In the genomic region with DNA sequence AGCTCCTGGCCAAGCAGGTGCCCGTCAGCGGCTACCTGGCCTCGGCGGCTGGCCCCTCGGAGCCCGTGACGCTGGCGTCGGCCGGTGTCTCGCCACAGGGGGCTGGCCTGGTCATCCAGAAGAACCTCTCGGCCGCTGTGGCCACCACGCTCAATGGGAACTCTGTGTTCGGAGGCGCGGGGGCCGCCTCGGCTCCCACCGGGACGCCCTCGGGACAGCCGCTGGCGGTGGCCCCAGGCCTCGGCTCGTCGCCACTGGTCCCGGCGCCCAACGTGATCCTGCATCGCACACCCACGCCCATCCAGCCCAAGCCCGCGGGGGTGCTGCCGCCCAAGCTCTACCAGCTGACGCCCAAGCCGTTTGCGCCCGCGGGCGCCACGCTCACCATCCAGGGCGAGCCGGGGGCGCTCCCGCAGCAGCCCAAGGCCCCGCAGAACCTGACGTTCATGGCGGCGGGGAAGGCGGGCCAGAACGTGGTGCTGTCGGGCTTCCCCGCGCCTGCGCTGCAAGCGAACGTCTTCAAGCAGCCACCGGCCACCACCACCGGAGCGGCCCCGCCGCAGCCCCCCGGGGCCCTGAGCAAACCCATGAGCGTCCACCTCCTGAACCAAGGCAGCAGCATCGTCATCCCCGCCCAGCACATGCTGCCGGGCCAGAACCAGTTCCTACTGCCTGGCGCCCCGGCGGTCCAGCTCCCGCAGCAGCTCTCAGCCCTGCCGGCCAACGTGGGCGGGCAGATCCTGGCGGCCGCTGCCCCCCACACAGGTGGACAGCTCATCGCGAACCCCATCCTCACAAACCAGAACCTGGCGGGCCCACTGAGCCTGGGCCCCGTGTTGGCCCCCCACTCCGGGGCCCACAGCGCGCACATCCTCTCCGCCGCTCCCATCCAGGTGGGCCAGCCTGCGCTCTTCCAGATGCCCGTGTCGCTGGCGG, we compare ENCODE assay signal across 17 cellular contexts. TPM values are rescaled to one million over a fixed set of nuclear protein-coding genes. Genes with fewer than 3 reads are reported as not detected.
A peak's percentile ranks its signal among the peaks of the same experiment; 100 is the strongest.
DNase-seq lines count a peak whose midpoint lies in the region; ATAC-seq, FAIRE-seq and TF ChIP-seq lines count a peak whose summit lies in the region.
"Had no signal": no experiment of that assay in that cellular context is flagged by ENCODE, and none has a peak within 500 bp of the region (broad histone marks: within the 10 kb centered on the region; RNA-seq: fewer than 3 reads in every experiment).

No MANE protein-coding gene starts in this region.

- H4K20me1 ChIP-seq in IMR-90 (ENCODE audit: insufficient read depth, low read length), result peaks cover 5% of the 10 kb centered on the region
- no peaks in the 10 kb centered on the region for H4K20me1 ChIP-seq in GM12878 (ENCODE audit: control insufficient read depth, insufficient read depth)
- H4K20me1 ChIP-seq in HepG2 (ENCODE audit: insufficient read depth, low read length), result no peaks in the 10 kb centered on the region

- H3K56ac ChIP-seq in IMR-90 (ENCODE audit: extremely low read depth, insufficient read depth, low read length), result no peak overlapping the region

- no peak overlapping the region for H3K9ac ChIP-seq in IMR-90 (ENCODE audit: low read depth, low read length)
- no peak overlapping the region for H3K9ac ChIP-seq in GM12878 (ENCODE audit: control insufficient read depth, insufficient read depth, low read length)
- no peak overlapping the region for H3K9ac ChIP-seq in HepG2 (ENCODE audit: insufficient read depth, low read depth, low read length)
- H3K9ac ChIP-seq: GM23248 had no signal

- no peak overlapping the region for H2BK5ac ChIP-seq in IMR-90 (ENCODE audit: low read depth, low read length, poor library complexity, severe bottlenecking)

- no peak overlapping the region for H4K91ac ChIP-seq in IMR-90 (ENCODE audit: insufficient read depth, low read depth, low read length)

- dilution Hi-C loops in IMR-90 (cut with HindIII; ENCODE audit: low sequenced_read_pairs, unreplicated experiment), result no loop called here

- H2AK5ac ChIP-seq in IMR-90 (ENCODE audit: low read depth, low read length), result no peak overlapping the region

- no peak overlapping the region for H3K27ac ChIP-seq in IMR-90 (ENCODE audit: insufficient read depth, low read length)
- H3K27ac ChIP-seq in GM12878 (ENCODE audit: control insufficient read depth, insufficient read depth), result no peak overlapping the region
- no peak overlapping the region for H3K27ac ChIP-seq in HepG2 (ENCODE audit: extremely low read length, insufficient read depth, low read length)
- no peak overlapping the region for H3K27ac ChIP-seq in upper lobe of right lung
- H3K27ac ChIP-seq: A549, C4-2B, GM23248 had no signal

- H2BK15ac ChIP-seq in IMR-90 (ENCODE audit: low read depth, low read length), result no peak overlapping the region

- in situ Hi-C loops in IMR-90 (cut with MboI; ENCODE audit: low sequenced_read_pairs) (no loop called here), GM12878 (cut with MboI) (no loop called here), HepG2 (cut with HindIII; ENCODE audit: extremely low pct_ligation_motif_present, low pct_unique_long_range_greater_than_20kb) (no loop called here)

- H2BK20ac ChIP-seq in IMR-90 (ENCODE audit: low read depth, low read length), result no peak overlapping the region

- H3K4me1 ChIP-seq in IMR-90 (ENCODE audit: control insufficient read depth, insufficient read depth, low read length) (no peaks in the 10 kb centered on the region), GM12878 (ENCODE audit: control insufficient read depth, insufficient read depth, low read length) (no peaks in the 10 kb centered on the region), HepG2 (ENCODE audit: insufficient read depth, low read length) (no peaks in the 10 kb centered on the region), upper lobe of right lung (no peaks in the 10 kb centered on the region)
- H3K4me1 ChIP-seq: A549, BE2C had no signal

- POLR2A ChIA-PET in IMR-90 (lab: Charles Lee; ENCODE audit: unreplicated experiment) (no interaction called here), GM12878 (lab: Charles Lee) (no interaction called here), HepG2 (lab: Yijun Ruan, JAX) (no interaction called here)

- H2AK9ac ChIP-seq in IMR-90 (replicated peaks; ENCODE audit: low read depth, low read length, poor library complexity), result no peak overlapping the region

- no peak for DNase-seq in IMR-90
- DNase-seq in GM12878 (ENCODE audit: low read depth, low spot score), result no peak
- no peak for DNase-seq in HepG2 (ENCODE audit: low spot score)
- DNase-seq in upper lobe of right lung, result peak; percentile 42
- DNase-seq in OCI-M2 (lab: John Stamatoyannopoulos, UW; ENCODE audit: unreplicated experiment), result no peak
- DNase-seq: BE2C; CD4-positive, alpha-beta memory T cell; COR-L47; DMS153; DND-41; GDM1; GM23248; H9 had no signal

- CTCF ChIA-PET in IMR-90 (lab: Yijun Ruan, JAX) (no interaction called here), GM12878 (lab: Yijun Ruan, JAX) (interaction anchor here (1.5 kb wide), 1 partner anchor 69 kb away, joined by 3 read pairs; no protein-coding TSS in a partner anchor), HepG2 (lab: Yijun Ruan, JAX; ENCODE audit: low intra/inter-chr PET ratio, low total read pairs) (no interaction called here)

- H3K27me3 ChIP-seq in IMR-90 (ENCODE audit: control insufficient read depth, insufficient read depth, low read length) (no peaks in the 10 kb centered on the region), GM12878 (replicated peaks in 1 of 2; ENCODE audit: control insufficient read depth in 2 of 2, insufficient read depth in 2 of 2, low read length in 1 of 2) (no peaks in the 10 kb centered on the region), HepG2 (ENCODE audit: control insufficient read depth in 1 of 2, insufficient read depth in 2 of 2, low read length in 2 of 2) (no peaks in the 10 kb centered on the region), upper lobe of right lung (no peaks in the 10 kb centered on the region)
- H3K27me3 ChIP-seq: BE2C had no signal

- H3K4ac ChIP-seq in IMR-90 (ENCODE audit: low read depth, low read length), result no peak overlapping the region

- RAD21 ChIA-PET in GM12878 (lab: Charles Lee; ENCODE audit: unreplicated experiment), result no interaction called here

- H3K79me1 ChIP-seq in IMR-90 (ENCODE audit: low read depth in 1 of 2, low read length in 2 of 2), result peaks cover 11 to 35% of the 10 kb centered on the region in 2 experiments

- FAIRE-seq in GM12878 (lab: Jason Lieb, UNC) (no peak), HepG2 (lab: Jason Lieb, UNC) (no peak)
- FAIRE-seq: A549, D721Med had no signal

- BruUV-seq in IMR-90 (replicated peaks; lab: Mats Ljungman, UMichigan) (TSS peak; percentile 22), GM12878 (replicated peaks; lab: Mats Ljungman, UMichigan) (no TSS peak), HepG2 (replicated peaks; lab: Mats Ljungman, UMichigan) (no TSS peak)

- SMC1A ChIA-PET in GM12878 (lab: Charles Lee; ENCODE audit: uncharacterized antibody, unreplicated experiment), result no interaction called here

- H3K4me3 ChIP-seq in IMR-90 (ENCODE audit: insufficient read depth, low read depth, low read length) (no peak overlapping the region), GM12878 (no peak overlapping the region), HepG2 (replicated peaks in 1 of 3; ENCODE audit: insufficient read depth in 1 of 3, low read depth in 2 of 3, low read length in 3 of 3) (no peak overlapping the region), upper lobe of right lung (no peak overlapping the region)
- H3K4me3 ChIP-seq: A549, GM23248 had no signal

- H3K36me3 ChIP-seq in IMR-90 (ENCODE audit: control insufficient read depth, insufficient read depth, low read length) (peaks cover 57% of the 10 kb centered on the region), GM12878 (ENCODE audit: control insufficient read depth in 2 of 2, insufficient read depth in 2 of 2, low read length in 1 of 2) (peaks cover 1 to 9% of the 10 kb centered on the region in 2 experiments; a peak in 3 of 4 replicates), HepG2 (replicated peaks in 1 of 2; ENCODE audit: control insufficient read depth in 1 of 2, insufficient read depth in 2 of 2, low read length in 2 of 2) (peaks cover 0 to 9% of the 10 kb centered on the region in 2 experiments; a peak in 3 of 5 replicates), upper lobe of right lung (peaks cover 42% of the 10 kb centered on the region)

- H3K9me3 ChIP-seq in IMR-90 (ENCODE audit: control insufficient read depth, insufficient read depth, low read length) (no peaks in the 10 kb centered on the region), GM12878 (replicated peaks; ENCODE audit: control insufficient read depth, insufficient read depth, low read length) (no peaks in the 10 kb centered on the region), HepG2 (ENCODE audit: low read length) (no peaks in the 10 kb centered on the region), upper lobe of right lung (no peaks in the 10 kb centered on the region)
- H3K9me3 ChIP-seq: A549, BE2C had no signal

- H3K14ac ChIP-seq in IMR-90 (replicated peaks; ENCODE audit: low read depth, low read length), result no peak overlapping the region

- no peak for ATAC-seq in IMR-90 (ENCODE audit: low read depth)
- no peak for ATAC-seq in GM12878
- ATAC-seq in HepG2, result no peak
- no peak for ATAC-seq in upper lobe of right lung
- ATAC-seq in GM21576 (IDR thresholded peaks at IDR 0.05; ENCODE audit: unreplicated experiment), result no peak

- no peaks in the 10 kb centered on the region for H3K79me2 ChIP-seq in GM12878 (ENCODE audit: control insufficient read depth, insufficient read depth, low read length)
- no peaks in the 10 kb centered on the region for H3K79me2 ChIP-seq in HepG2 (ENCODE audit: insufficient read depth, low read length)

- intact Hi-C loops in IMR-90 (cut with micrococcal nuclease), result no loop called here
- intact Hi-C loops in GM12878 (cut with micrococcal nuclease; ENCODE audit: unreplicated experiment), result no loop called here
- intact Hi-C loops in HepG2 (cut with micrococcal nuclease; ENCODE audit: unreplicated experiment), result no loop called here
- intact Hi-C loops in upper lobe of right lung (cut with DNase I), result no loop called here

- TF ChIP-seq CTCF in IMR-90 (conservative IDR thresholded peaks at IDR 0.05; ENCODE audit: low read depth, low read length) (no peak), GM12878 (IDR thresholded peaks at IDR 0.05 in 2 of 3, conservative IDR thresholded peaks at IDR 0.05 in 1 of 3; ENCODE audit: control insufficient read depth in 2 of 3, extremely low read depth in 1 of 3, insufficient read depth in 1 of 3, low read depth in 3 of 3, low read length in 3 of 3) (no peak), HepG2 (CRISPR knock-in tag; IDR thresholded peaks at IDR 0.05) (no peak), upper lobe of right lung (IDR thresholded peaks at IDR 0.05) (no peak)

- no peak overlapping the region for H4K5ac ChIP-seq in IMR-90 (ENCODE audit: low read depth, low read length)

- H4K8ac ChIP-seq in IMR-90 (ENCODE audit: low read depth in 2 of 2, low read length in 2 of 2), result no peak overlapping the region

- no peak overlapping the region for H2BK120ac ChIP-seq in IMR-90 (ENCODE audit: low read depth, low read length)

- 0 out of 2 replicates have a peak, but pooled peaks cover 5% of the 10 kb centered on the region for H3K9me1 ChIP-seq in IMR-90 (ENCODE audit: insufficient read depth, low read length)

- H3K23ac ChIP-seq in IMR-90 (ENCODE audit: low read depth, low read length), result no peak overlapping the region

- H3K18ac ChIP-seq in IMR-90 (ENCODE audit: low read depth, low read length), result no peak overlapping the region

- H2AFZ ChIP-seq in IMR-90 (replicated peaks; ENCODE audit: low read length, poor library complexity) (no peak overlapping the region), GM12878 (ENCODE audit: control insufficient read depth, low read depth, low read length) (no peak overlapping the region), HepG2 (ENCODE audit: low read length) (no peak overlapping the region)
- H2AFZ ChIP-seq: GM23248 had no signal

- no peak for TF ChIP-seq EP300 in GM12878 (IDR thresholded peaks at IDR 0.05; ENCODE audit: borderline replicate concordance in 1 of 2, control insufficient read depth in 1 of 2, low read depth in 2 of 2, low read length in 2 of 2)
- no peak for TF ChIP-seq EP300 in HepG2 (IDR thresholded peaks at IDR 0.05; ENCODE audit: low read depth in 2 of 2, low read length in 2 of 2)
- no peak for TF ChIP-seq EP300 in HepG2 (CRISPR knock-in tag; IDR thresholded peaks at IDR 0.05; ENCODE audit: borderline replicate concordance)

- no peak overlapping the region for H3K4me2 ChIP-seq in IMR-90 (ENCODE audit: low read depth, low read length)
- no peak overlapping the region for H3K4me2 ChIP-seq in GM12878 (ENCODE audit: control insufficient read depth, insufficient read depth)
- no peak overlapping the region for H3K4me2 ChIP-seq in HepG2 (ENCODE audit: low read depth, low read length)
- H3K4me2 ChIP-seq: A549 had no signal

- 98% methylated on average over 70 of the region's 90 CpGs; no CpG with 5 or more reads in 1 of the 2 experiments for WGBS in IMR-90 (ENCODE audit: extremely low coverage in 2 of 2, insufficient read length in 1 of 2), 2 experiments
- WGBS in GM12878 (ENCODE audit: insufficient coverage, insufficient replicate concordance, low lambda C conversion rate, missing lambda C conversion rate), result 98% methylated on average over 87 of the region's 90 CpGs
- WGBS in HepG2 (ENCODE audit: low lambda C conversion rate), result 98% methylated on average over 30 of the region's 90 CpGs

- TF ChIP-seq RAD21 in IMR-90 (IDR thresholded peaks at IDR 0.05; ENCODE audit: low read length) (no peak), GM12878 (IDR thresholded peaks at IDR 0.05; ENCODE audit: insufficient read depth, low read depth, low read length) (no peak), HepG2 (CRISPR knock-in tag; IDR thresholded peaks at IDR 0.05) (no peak)

- TF ChIP-seq POLR2A in IMR-90 (IDR thresholded peaks at IDR 0.05; ENCODE audit: low read depth, low read length) (no peak), GM12878 (IDR thresholded peaks at IDR 0.05; ENCODE audit: low read depth, low read length) (0 out of 2 replicates have a peak, but pooled peaks have one; percentile 5), HepG2 (IDR thresholded peaks at IDR 0.05; ENCODE audit: insufficient read depth in 1 of 2, low read depth in 2 of 2, low read length in 2 of 2) (no peak)

RNA-seq across cellular contexts. Expression of gene EHD2, which starts 33.0 kb away (rescaled TPM):
- total RNA-seq in IMR-90 (2012; rRNA removed) (31.9 and 35.3 TPM in 2 replicates), GM12878 (2014; rRNA removed) (not detected in 2 replicates), GM12878 (2014; rRNA removed; fragmentation: Illumina TruSeq; extraction: Trizol) (not detected in 2 replicates), GM12878 (2021) (0.23 and 0.27 TPM in 2 replicates), HepG2 (2016; rRNA removed; fragmentation: Illumina TruSeq; extraction: Trizol) (0.08 and 0.09 TPM in 2 replicates), upper lobe of right lung (210 TPM)
- polyA plus RNA-seq in IMR-90 (2012; rRNA removed) (152 and 181 TPM in 2 replicates), GM12878 (2011; rRNA removed) (not detected in 2 replicates), GM12878 (2014; fragmentation: Illumina TruSeq; extraction: Trizol) (not detected in 2 replicates), GM12878 (2014; fragmentation: Nextera tagmentation; extraction: Ambion mirVana) (not detected), GM12878 (2014; rRNA removed) (not detected in 2 replicates), GM12878 (2016; fragmentation: Nextera tagmentation; extraction: Ambion mirVana) (under 1 TPM; 0.12 to 0.24 TPM), HepG2 (2011; rRNA removed) (0.28 and 0.33 TPM in 2 replicates)
- 132 and 206 TPM in 2 replicates for polyA plus RNA-seq in IMR-90 (2012; cell fraction: cytosol; rRNA removed)
- polyA plus RNA-seq in IMR-90 (2012; cell fraction: nucleus; rRNA removed; ENCODE audit: low replicate concordance), result 65.9 and 110 TPM in 2 replicates
- total RNA-seq in GM12878 (2013; cell fraction: nucleolus; rRNA removed), result not detected in 2 replicates
- not detected for polyA plus RNA-seq in GM12878 (2011; ENCODE audit: low read depth)
- not detected in 2 replicates for polyA plus RNA-seq in GM12878 (2011; cell fraction: cytosol; rRNA removed)
- not detected in 2 replicates for polyA plus RNA-seq in GM12878 (2011; cell fraction: nucleus; rRNA removed)
- polyA plus RNA-seq in GM12878 (2012), result not detected in 2 replicates
- 0.15 TPM in 1 of 2 replicates, not detected in the other for polyA minus RNA-seq in GM12878 (2011; rRNA and poly(A)+ RNA removed)
- not detected in 2 replicates for polyA minus RNA-seq in GM12878 (2011; cell fraction: cytosol; rRNA and poly(A)+ RNA removed)
- not detected in 2 replicates for polyA minus RNA-seq in GM12878 (2011; cell fraction: nucleus; rRNA and poly(A)+ RNA removed)
- total RNA-seq in HepG2 (2016; cell fraction: cytosol; rRNA removed; fragmentation: Illumina TruSeq; extraction: Trizol; ENCODE audit: low read depth), result not detected in 2 replicates
- total RNA-seq in HepG2 (2016; cell fraction: insoluble cytoplasmic fraction; rRNA removed; fragmentation: Illumina TruSeq; extraction: Trizol), result not detected in 2 replicates
- total RNA-seq in HepG2 (2016; cell fraction: membrane; rRNA removed; fragmentation: Illumina TruSeq; extraction: Trizol), result not detected in 2 replicates
- total RNA-seq in HepG2 (2016; cell fraction: nucleus; rRNA removed; fragmentation: Illumina TruSeq; extraction: Trizol), result not detected in 2 replicates
- polyA plus RNA-seq in HepG2 (2011; cell fraction: cytosol; rRNA removed), result 0.25 and 0.33 TPM in 2 replicates
- polyA plus RNA-seq in HepG2 (2011; cell fraction: nucleus; rRNA removed), result 1.2 and 1.3 TPM in 2 replicates
- polyA plus RNA-seq in HepG2 (2012), result 0.37 and 0.80 TPM in 2 replicates
- not detected in 2 replicates for polyA plus RNA-seq in HepG2 (2016; cell fraction: cytosol; fragmentation: Illumina TruSeq; extraction: Trizol; ENCODE audit: low read depth)
- polyA plus RNA-seq in HepG2 (2016; cell fraction: insoluble cytoplasmic fraction; fragmentation: Illumina TruSeq; extraction: Trizol; ENCODE audit: low read depth), result 0.05 TPM in 1 of 2 replicates, not detected in the other
- not detected in 2 replicates for polyA plus RNA-seq in HepG2 (2016; cell fraction: membrane; fragmentation: Illumina TruSeq; extraction: Trizol; ENCODE audit: low read depth)
- not detected in 2 replicates for polyA plus RNA-seq in HepG2 (2016; cell fraction: nucleus; fragmentation: Illumina TruSeq; extraction: Trizol; ENCODE audit: insufficient read depth, low read depth)
- polyA minus RNA-seq in HepG2 (2011; rRNA and poly(A)+ RNA removed; ENCODE audit: low replicate concordance), result 0.46 and 5.6 TPM in 2 replicates
- 0.53 and 1.3 TPM in 2 replicates for polyA minus RNA-seq in HepG2 (2011; cell fraction: cytosol; rRNA and poly(A)+ RNA removed)
- polyA minus RNA-seq in HepG2 (2011; cell fraction: nucleus; rRNA and poly(A)+ RNA removed), result 0.26 and 0.87 TPM in 2 replicates
- total RNA-seq: CD4-positive, alpha-beta memory T cell had no signal
- polyA plus RNA-seq: CD4-positive, alpha-beta memory T cell had no signal

Comparison
In these comparisons a context has a peak if more than half of its experiments do, and no peak if none do; other contexts are left out.
1. RNA of gene EHD2, which starts 33.0 kb away (total RNA-seq): 210 TPM in upper lobe of right lung (single experiment) and 31.9 to 35.3 TPM in IMR-90; 0.08 to 0.09 TPM in HepG2 and 0.23 to 0.27 TPM in GM12878; every median in the first group is over 10 times any median in the second.